ENCODE assay signal across 1 cellular context in the genomic region with DNA sequence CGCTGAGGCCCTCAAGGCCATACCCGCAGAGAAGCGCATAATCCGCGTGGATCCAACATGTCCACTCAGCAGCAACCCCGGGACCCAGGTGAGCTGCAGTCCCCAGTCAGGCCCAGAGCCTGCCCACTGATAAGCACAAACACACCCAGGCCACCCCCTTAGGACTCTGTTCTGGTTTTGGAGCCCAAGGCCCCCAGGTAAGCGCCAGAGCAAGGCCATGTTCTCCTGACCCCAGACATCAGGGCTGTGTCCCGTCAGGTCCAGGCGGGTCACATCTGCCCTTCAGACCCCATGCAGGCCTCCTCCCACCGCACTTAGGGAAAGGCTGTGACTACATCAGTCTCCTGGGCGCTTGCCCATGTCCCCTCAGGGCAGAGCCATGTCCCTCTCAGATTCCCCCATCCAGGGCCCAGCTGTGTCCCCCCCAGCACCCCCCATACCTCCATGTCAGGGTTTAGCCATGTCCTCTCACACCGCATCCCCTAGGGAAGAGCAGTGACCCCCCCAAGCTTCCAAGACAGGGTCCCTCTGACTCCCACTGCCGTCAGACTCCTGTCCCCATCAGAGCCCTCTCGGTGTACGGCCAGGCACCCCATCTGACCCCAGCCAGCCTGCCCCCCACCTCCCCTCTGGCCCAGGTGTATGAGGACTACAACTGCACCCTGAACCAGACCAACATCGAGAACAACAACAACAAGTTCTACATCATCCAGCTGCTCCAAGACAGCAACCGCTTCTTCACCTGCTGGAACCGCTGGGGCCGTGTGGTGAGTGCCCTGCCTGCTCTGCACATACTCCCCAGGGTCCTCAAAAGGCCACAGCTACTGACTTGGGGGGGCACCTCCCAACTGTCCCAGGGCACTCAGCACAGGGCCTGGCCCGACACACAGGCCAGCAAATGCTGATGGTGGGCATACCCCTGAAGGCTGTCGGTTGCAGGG.
TF ChIP-seq lines count a peak whose summit lies in the region.

No MANE protein-coding gene starts in this region.

TF ChIP-seq in WTC11, 78 proteins besides CTCF, POLR2A, EP300 and RAD21 (continued from another document):
- no peak for TF ChIP-seq JUN (CRISPR knock-in tag; IDR thresholded peaks at IDR 0.05)
- no peak for TF ChIP-seq FOXK1 (CRISPR knock-in tag; IDR thresholded peaks at IDR 0.05)
- TF ChIP-seq, protein P1, sequence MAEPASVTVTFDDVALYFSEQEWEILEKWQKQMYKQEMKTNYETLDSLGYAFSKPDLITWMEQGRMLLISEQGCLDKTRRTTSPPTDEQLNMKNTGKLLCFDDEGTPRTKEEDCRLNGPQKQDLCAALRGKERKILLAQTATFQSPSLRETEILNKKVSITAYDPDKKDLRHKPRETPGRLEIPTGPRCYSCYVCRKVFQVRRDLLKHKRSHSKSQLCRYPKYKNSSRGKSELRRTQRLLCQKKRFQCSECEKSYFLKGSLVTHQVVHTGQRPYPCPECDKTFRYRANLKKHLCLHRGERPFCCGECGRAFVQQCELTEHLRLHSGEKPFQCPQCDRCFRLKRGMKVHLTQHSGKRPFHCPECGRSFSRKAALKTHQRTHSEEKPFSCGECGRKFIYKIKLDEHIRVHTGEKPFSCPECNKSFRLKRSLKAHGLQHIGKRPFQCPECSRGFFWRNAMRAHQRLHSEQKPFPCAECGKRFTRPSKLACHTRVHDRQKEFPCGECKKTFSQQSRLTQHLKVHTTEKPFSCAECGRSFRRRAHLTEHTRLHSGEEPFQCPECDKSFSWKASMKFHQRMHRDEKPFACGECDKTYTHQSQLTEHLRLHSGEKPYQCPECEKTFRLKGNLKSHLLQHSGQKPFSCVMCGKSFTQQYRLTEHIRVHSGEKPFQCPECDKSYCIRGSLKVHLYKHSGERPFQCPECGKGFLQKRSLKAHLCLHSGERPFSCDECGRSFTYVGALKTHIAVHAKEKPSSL (CRISPR knock-in tag; conservative IDR thresholded peaks at IDR 0.05), result no peak
- TF ChIP-seq SOX15 (CRISPR knock-in tag; IDR thresholded peaks at IDR 0.05), result no peak
- TF ChIP-seq MYBL2 (CRISPR knock-in tag; IDR thresholded peaks at IDR 0.05), result no peak
- TF ChIP-seq SMAD3 (CRISPR knock-in tag; IDR thresholded peaks at IDR 0.05; ENCODE audit: borderline replicate concordance), result no peak
- no peak for TF ChIP-seq NR3C1 (CRISPR knock-in tag; conservative IDR thresholded peaks at IDR 0.05; ENCODE audit: low read depth)
- no peak for TF ChIP-seq ETV6 (CRISPR knock-in tag; IDR thresholded peaks at IDR 0.05)
- TF ChIP-seq, protein P2, sequence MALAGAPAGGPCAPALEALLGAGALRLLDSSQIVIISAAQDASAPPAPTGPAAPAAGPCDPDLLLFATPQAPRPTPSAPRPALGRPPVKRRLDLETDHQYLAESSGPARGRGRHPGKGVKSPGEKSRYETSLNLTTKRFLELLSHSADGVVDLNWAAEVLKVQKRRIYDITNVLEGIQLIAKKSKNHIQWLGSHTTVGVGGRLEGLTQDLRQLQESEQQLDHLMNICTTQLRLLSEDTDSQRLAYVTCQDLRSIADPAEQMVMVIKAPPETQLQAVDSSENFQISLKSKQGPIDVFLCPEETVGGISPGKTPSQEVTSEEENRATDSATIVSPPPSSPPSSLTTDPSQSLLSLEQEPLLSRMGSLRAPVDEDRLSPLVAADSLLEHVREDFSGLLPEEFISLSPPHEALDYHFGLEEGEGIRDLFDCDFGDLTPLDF (CRISPR knock-in tag; IDR thresholded peaks at IDR 0.05), result no peak
- TF ChIP-seq, protein P3, sequence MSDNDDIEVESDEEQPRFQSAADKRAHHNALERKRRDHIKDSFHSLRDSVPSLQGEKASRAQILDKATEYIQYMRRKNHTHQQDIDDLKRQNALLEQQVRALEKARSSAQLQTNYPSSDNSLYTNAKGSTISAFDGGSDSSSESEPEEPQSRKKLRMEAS (CRISPR knock-in tag; IDR thresholded peaks at IDR 0.05), result no peak
- TF ChIP-seq, protein P4, sequence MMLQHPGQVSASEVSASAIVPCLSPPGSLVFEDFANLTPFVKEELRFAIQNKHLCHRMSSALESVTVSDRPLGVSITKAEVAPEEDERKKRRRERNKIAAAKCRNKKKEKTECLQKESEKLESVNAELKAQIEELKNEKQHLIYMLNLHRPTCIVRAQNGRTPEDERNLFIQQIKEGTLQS (CRISPR knock-in tag; conservative IDR thresholded peaks at IDR 0.05), result no peak
- TF ChIP-seq CREB1 (CRISPR knock-in tag; IDR thresholded peaks at IDR 0.05), result no peak
- TF ChIP-seq NFE2L1 (CRISPR knock-in tag; IDR thresholded peaks at IDR 0.05), result no peak
- TF ChIP-seq ZNF263 (CRISPR knock-in tag; IDR thresholded peaks at IDR 0.05; ENCODE audit: low read depth), result no peak
- no peak for TF ChIP-seq ZBTB21 (CRISPR knock-in tag; IDR thresholded peaks at IDR 0.05; ENCODE audit: borderline replicate concordance)
